In the genomic region with DNA sequence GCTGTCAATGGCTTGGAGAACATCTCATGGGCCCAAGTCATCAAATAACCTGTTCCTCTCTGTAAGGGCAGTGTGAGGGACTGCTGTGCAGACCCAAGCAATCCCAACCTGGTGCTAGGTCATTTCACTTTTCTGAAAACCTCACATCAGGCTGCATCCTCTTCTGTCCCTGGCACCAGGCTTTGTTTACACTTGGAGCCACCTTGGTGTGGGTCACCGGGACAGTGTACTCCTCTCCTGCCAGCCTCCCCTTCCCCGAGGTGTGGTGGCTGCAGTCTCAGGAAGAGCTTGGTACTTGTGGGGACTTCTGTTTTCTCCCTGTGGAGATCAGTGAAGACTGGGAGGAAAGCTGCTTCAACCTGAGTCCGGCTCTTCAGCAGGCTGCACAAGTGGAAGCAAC, we compare ENCODE assay signal across 13 cellular contexts. TPM values are rescaled to one million over a fixed set of nuclear protein-coding genes. Genes with fewer than 3 reads are reported as not detected.
DNase-seq lines count a peak whose midpoint lies in the region; TF ChIP-seq lines count a peak whose summit lies in the region.
"Had no signal": no experiment of that assay in that cellular context is flagged by ENCODE, and none has a peak within 500 bp of the region (broad histone marks: within the 10 kb centered on the region; RNA-seq: fewer than 3 reads in every experiment).

No MANE protein-coding gene starts in this region.

- H3K4me3 Mint-ChIP-seq in MCF 10A (ENCODE audit: unreplicated experiment), result no peak overlapping the region
- no peak overlapping the region for H3K4me3 Mint-ChIP-seq in activated T-helper 2 cell treated with anti-CD3 and anti-CD28 coated beads, Interferon-gamma antibody, Interleukin-2, Interleukin-4, amounts not matched to agents 10 μg/mL and 5 μg/mL and 100 μg/mL, durations not matched to agents 14 hours and 24 hours and 36 hours (ENCODE audit: low read depth)

- H3K4me1 ChIP-seq in breast epithelium, result no peaks in the 10 kb centered on the region
- H3K4me1 ChIP-seq in hepatocyte (ENCODE audit: insufficient read depth), result peaks cover 30% of the 10 kb centered on the region
- peaks cover 32% of the 10 kb centered on the region for H3K4me1 ChIP-seq in suprapubic skin
- H3K4me1 ChIP-seq: pancreas had no signal

- TF ChIP-seq CTCF in MCF 10A (IDR thresholded peaks at IDR 0.05; ENCODE audit: unreplicated experiment) (no peak), breast epithelium (IDR thresholded peaks at IDR 0.05) (no peak), hepatocyte (IDR thresholded peaks at IDR 0.05; ENCODE audit: poor library complexity) (no peak), suprapubic skin (IDR thresholded peaks at IDR 0.05) (no peak)

- H2AFZ ChIP-seq in hepatocyte, result no peak overlapping the region

- H3K9me3 Mint-ChIP-seq in MCF 10A (ENCODE audit: unreplicated experiment), result no peaks in the 10 kb centered on the region
- no peaks in the 10 kb centered on the region for H3K9me3 Mint-ChIP-seq in activated T-helper 2 cell treated with anti-CD3 and anti-CD28 coated beads, Interferon-gamma antibody, Interleukin-2, Interleukin-4, amounts not matched to agents 10 μg/mL and 5 μg/mL and 100 μg/mL, durations not matched to agents 14 hours and 24 hours and 36 hours

- TF ChIP-seq POLR2A in breast epithelium (IDR thresholded peaks at IDR 0.05) (no peak), suprapubic skin (IDR thresholded peaks at IDR 0.05) (no peak)

- H3K27ac ChIP-seq in breast epithelium (peak overlapping the region in 1 of 2 donors; percentile 65), hepatocyte (peak overlapping the region; percentile 44), suprapubic skin (peak overlapping the region; percentile 46)
- H3K27ac ChIP-seq: pancreas had no signal

- DNase-seq in MCF 10A (ENCODE audit: unreplicated experiment) (no peak), breast epithelium (ENCODE audit: low spot score in 2 of 2) (no peak), hepatocyte (ENCODE audit: low spot score) (no peak), suprapubic skin (ENCODE audit: low spot score in 2 of 2) (no peak), ecto neural progenitor cell (ENCODE audit: low spot score) (no peak), NCI-H446 (lab: John Stamatoyannopoulos, UW) (no peak)
- DNase-seq in activated T-helper 2 cell treated with anti-CD3 and anti-CD28 coated beads, Interferon-gamma antibody, Interleukin-2, Interleukin-4, amounts not matched to agents 10 μg/mL and 5 μg/mL and 100 μg/mL, durations not matched to agents 14 hours and 24 hours and 36 hours (ENCODE audit: low spot score), result no peak
- DNase-seq in activated CD4-positive, CD25-positive, alpha-beta regulatory T cell (lab: John Stamatoyannopoulos, UW), result no peak
- DNase-seq: activated CD4-positive, alpha-beta T cell treated with anti-CD3 and anti-CD28 coated beads, Interleukin-2, amount 50 U/mL, for 1 hour; effector CD8-positive, alpha-beta T cell; stimulated activated CD4-positive, alpha-beta T cell treated with anti-CD3 and anti-CD28 coated beads, Interleukin-1b, Interleukin-23, amount 100 ng/mL, for 48 hours had no signal

- H3K4me2 ChIP-seq in hepatocyte, result no peak overlapping the region

- intact Hi-C loops in MCF 10A (cut with micrococcal nuclease), result no loop called here
- intact Hi-C loops in breast epithelium (cut with DNase I; ENCODE audit: low total_unique reads), result no loop called here
- intact Hi-C loops in activated T-helper 2 cell treated with anti-CD3 and anti-CD28 coated beads, Interferon-gamma antibody, Interleukin-2, Interleukin-4, amounts not matched to agents 10 μg/mL and 5 μg/mL and 100 μg/mL, durations not matched to agents 14 hours and 24 hours and 36 hours (cut with micrococcal nuclease), result no loop called here

- no peaks in the 10 kb centered on the region for H3K9me3 ChIP-seq in breast epithelium
- no peaks in the 10 kb centered on the region for H3K9me3 ChIP-seq in hepatocyte (ENCODE audit: low read depth)
- H3K9me3 ChIP-seq in suprapubic skin, result no peaks in the 10 kb centered on the region
- H3K9me3 ChIP-seq: pancreas had no signal

- peak overlapping the region; percentile 39 for H3K27ac Mint-ChIP-seq in MCF 10A (ENCODE audit: low read depth, unreplicated experiment)
- peak overlapping the region; percentile 25 for H3K27ac Mint-ChIP-seq in activated T-helper 2 cell treated with anti-CD3 and anti-CD28 coated beads, Interferon-gamma antibody, Interleukin-2, Interleukin-4, amounts not matched to agents 10 μg/mL and 5 μg/mL and 100 μg/mL, durations not matched to agents 14 hours and 24 hours and 36 hours

- H3K36me3 ChIP-seq in breast epithelium (peaks cover 4% of the 10 kb centered on the region), hepatocyte (replicated peaks; ENCODE audit: insufficient read depth, low read depth) (no peaks in the 10 kb centered on the region), suprapubic skin (peaks cover 64% of the 10 kb centered on the region)

- H3K4me1 Mint-ChIP-seq in MCF 10A (ENCODE audit: insufficient read depth, unreplicated experiment), result peaks cover 3% of the 10 kb centered on the region
- peaks cover 5% of the 10 kb centered on the region for H3K4me1 Mint-ChIP-seq in activated T-helper 2 cell treated with anti-CD3 and anti-CD28 coated beads, Interferon-gamma antibody, Interleukin-2, Interleukin-4, amounts not matched to agents 10 μg/mL and 5 μg/mL and 100 μg/mL, durations not matched to agents 14 hours and 24 hours and 36 hours (ENCODE audit: low read depth)

- no TSS peak for BruUV-seq in MCF 10A (replicated peaks; lab: Mats Ljungman, UMichigan)

- H4K20me1 ChIP-seq in hepatocyte (ENCODE audit: insufficient read depth, poor library complexity, severe bottlenecking), result no peaks in the 10 kb centered on the region

- H3K27me3 ChIP-seq in breast epithelium, result no peaks in the 10 kb centered on the region
- no peaks in the 10 kb centered on the region for H3K27me3 ChIP-seq in hepatocyte
- H3K27me3 ChIP-seq in suprapubic skin, result no peaks in the 10 kb centered on the region
- H3K27me3 ChIP-seq: pancreas had no signal

- POLR2A ChIA-PET in MCF 10A (lab: Yijun Ruan, JAX), result interaction anchor here (0.7 to 8.2 kb wide), 8 partner anchors 9 to 1465 kb away, joined by 4 to 92 read pairs (median 16); partner anchors contain the start of genes ESRP2, PRMT7, SLC7A6 and SLC7A6OS

- no peaks in the 10 kb centered on the region for H3K27me3 Mint-ChIP-seq in MCF 10A (ENCODE audit: insufficient read depth, unreplicated experiment)
- H3K27me3 Mint-ChIP-seq in activated T-helper 2 cell treated with anti-CD3 and anti-CD28 coated beads, Interferon-gamma antibody, Interleukin-2, Interleukin-4, amounts not matched to agents 10 μg/mL and 5 μg/mL and 100 μg/mL, durations not matched to agents 14 hours and 24 hours and 36 hours (ENCODE audit: low read depth), result no peaks in the 10 kb centered on the region

- no peak for TF ChIP-seq EP300 in suprapubic skin (IDR thresholded peaks at IDR 0.05)

- H3K79me2 ChIP-seq in hepatocyte, result no peaks in the 10 kb centered on the region

- CTCF ChIA-PET in MCF 10A (lab: Yijun Ruan, JAX), result interaction anchor here (0.7 to 3.8 kb wide), 3 partner anchors 10 to 36 kb away, joined by 4 to 67 read pairs (median 12); partner anchors contain the start of gene SLC7A6

- no peak overlapping the region for H3K4me3 ChIP-seq in breast epithelium
- H3K4me3 ChIP-seq in hepatocyte, result no peak overlapping the region
- no peak overlapping the region for H3K4me3 ChIP-seq in suprapubic skin
- H3K4me3 ChIP-seq: lung, pancreas had no signal

- H3K9me2 ChIP-seq in hepatocyte (replicated peaks; ENCODE audit: insufficient read depth), result no peaks in the 10 kb centered on the region

- 97% methylated on average over 3 of the region's 3 CpGs for WGBS in hepatocyte (ENCODE audit: low lambda C conversion rate, missing lambda C conversion rate)
- WGBS in suprapubic skin, result 69% methylated on average over 3 of the region's 3 CpGs

- H3K36me3 Mint-ChIP-seq in MCF 10A (ENCODE audit: insufficient read depth, unreplicated experiment), result peaks cover 91% of the 10 kb centered on the region
- peaks cover 92% of the 10 kb centered on the region for H3K36me3 Mint-ChIP-seq in activated T-helper 2 cell treated with anti-CD3 and anti-CD28 coated beads, Interferon-gamma antibody, Interleukin-2, Interleukin-4, amounts not matched to agents 10 μg/mL and 5 μg/mL and 100 μg/mL, durations not matched to agents 14 hours and 24 hours and 36 hours (ENCODE audit: low read depth)

RNA-seq across cellular contexts. Expression of gene SLC7A6OS, which starts 12.4 kb away (rescaled TPM):
- total RNA-seq in MCF 10A (2022) (19.4 and 20.4 TPM in 2 replicates), breast epithelium (10 to 100 TPM; 16.4 to 18.6 (median 16.5) TPM), hepatocyte (8.8 and 13.0 TPM in 2 replicates), suprapubic skin (10 to 100 TPM in 2 of 4 donors, 1 to 10 TPM in 2; 8.8 to 18.1 (median 10.1) TPM)
- total RNA-seq in activated T-helper 2 cell treated with anti-CD3 and anti-CD28 coated beads, Interferon-gamma antibody, Interleukin-2, Interleukin-4, amounts not matched to agents 10 μg/mL and 5 μg/mL and 100 μg/mL, durations not matched to agents 14 hours and 24 hours and 36 hours, result 24.7 and 26.7 TPM in 2 replicates
- polyA plus RNA-seq in hepatocyte, result 13.7 and 18.9 TPM in 2 replicates

RNA-seq across cellular contexts. Expression of gene PRMT7, which starts 12.5 kb away (rescaled TPM):
- total RNA-seq in MCF 10A (2022) (28.0 and 33.2 TPM in 2 replicates), breast epithelium (10 to 100 TPM; 38.4 to 53.4 (median 41.0) TPM), hepatocyte (41.1 and 41.9 TPM in 2 replicates), suprapubic skin (100 to 1,000 TPM in 1 of 4 donors, 10 to 100 TPM in 3; 38.8 to 101 (median 69.9) TPM)
- total RNA-seq in activated T-helper 2 cell treated with anti-CD3 and anti-CD28 coated beads, Interferon-gamma antibody, Interleukin-2, Interleukin-4, amounts not matched to agents 10 μg/mL and 5 μg/mL and 100 μg/mL, durations not matched to agents 14 hours and 24 hours and 36 hours, result 80.5 and 90.7 TPM in 2 replicates
- polyA plus RNA-seq in hepatocyte, result 31.0 and 43.6 TPM in 2 replicates

RNA-seq across cellular contexts. Expression of gene SLC7A6, which starts 34.0 kb away (rescaled TPM):
- total RNA-seq in MCF 10A (2022) (45.3 and 61.0 TPM in 2 replicates), breast epithelium (100 to 1,000 TPM in 1 of 3 donors, 10 to 100 TPM in 2; 43.2 to 284 (median 65.2) TPM), hepatocyte (23.4 and 29.7 TPM in 2 replicates), suprapubic skin (100 to 1,000 TPM in 1 of 4 donors, 10 to 100 TPM in 3; 31.5 to 167 (median 49.0) TPM)
- 107 and 108 TPM in 2 replicates for total RNA-seq in activated T-helper 2 cell treated with anti-CD3 and anti-CD28 coated beads, Interferon-gamma antibody, Interleukin-2, Interleukin-4, amounts not matched to agents 10 μg/mL and 5 μg/mL and 100 μg/mL, durations not matched to agents 14 hours and 24 hours and 36 hours
- polyA plus RNA-seq in hepatocyte, result 20.5 and 23.1 TPM in 2 replicates

RNA-seq across cellular contexts. Expression of gene PLA2G15, which starts 53.1 kb away (rescaled TPM):
- total RNA-seq in MCF 10A (2022), result 4.6 and 6.4 TPM in 2 replicates
- total RNA-seq in breast epithelium, result 10 to 100 TPM; 15.4 to 34.7 (median 19.8) TPM
- 9.0 and 10.3 TPM in 2 replicates for total RNA-seq in activated T-helper 2 cell treated with anti-CD3 and anti-CD28 coated beads, Interferon-gamma antibody, Interleukin-2, Interleukin-4, amounts not matched to agents 10 μg/mL and 5 μg/mL and 100 μg/mL, durations not matched to agents 14 hours and 24 hours and 36 hours
- total RNA-seq in hepatocyte, result 24.2 and 34.8 TPM in 2 replicates
- polyA plus RNA-seq in hepatocyte, result 31.7 and 34.2 TPM in 2 replicates
- total RNA-seq in suprapubic skin, result 10 to 100 TPM; 11.2 to 26.6 (median 23.6) TPM
